Comparison of ENCODE assay signal across 1 cellular context in genomic region chr7:51121945-51122425, GRCh38.
TF ChIP-seq lines count a peak whose summit lies in the region.

No MANE protein-coding gene starts in this region.

TF ChIP-seq in SK-N-SH treated with all-trans-retinoic acid at 6 μM for 48 hours, 23 proteins besides CTCF, POLR2A, EP300 and RAD21 (continued from another document):
- TF ChIP-seq SNAI2 (CRISPR knock-in tag; IDR thresholded peaks at IDR 0.05) = no peak
- no peak for TF ChIP-seq PPARA (CRISPR knock-in tag; IDR thresholded peaks at IDR 0.05; ENCODE audit: borderline replicate concordance)
